Comparison of ENCODE assay signal across 1 cellular context in genomic region chr12:113860059-113860820, GRCh38.
TF ChIP-seq lines count a peak whose summit lies in the region.

No MANE protein-coding gene starts in this region.

TF ChIP-seq in GM23338, 12 proteins besides CTCF, POLR2A, EP300 and RAD21 (continued from another document):
- TF ChIP-seq ZNF462 (CRISPR knock-in tag; IDR thresholded peaks at IDR 0.05) (no peak), JUNB (IDR thresholded peaks at IDR 0.05; ENCODE audit: unreplicated experiment) (no peak), POLR2AphosphoS5 (IDR thresholded peaks at IDR 0.05; ENCODE audit: low read depth) (no peak), NANOG (IDR thresholded peaks at IDR 0.05; ENCODE audit: borderline replicate concordance) (no peak), REST (IDR thresholded peaks at IDR 0.05; ENCODE audit: unreplicated experiment) (no peak), EZH2phosphoT487 (IDR thresholded peaks at IDR 0.05; ENCODE audit: unreplicated experiment) (no peak), ZNF331 (CRISPR knock-in tag; IDR thresholded peaks at IDR 0.05; ENCODE audit: low read depth) (no peak)
